Comparison of ENCODE assay signal across 9 cellular contexts in the genomic region with DNA sequence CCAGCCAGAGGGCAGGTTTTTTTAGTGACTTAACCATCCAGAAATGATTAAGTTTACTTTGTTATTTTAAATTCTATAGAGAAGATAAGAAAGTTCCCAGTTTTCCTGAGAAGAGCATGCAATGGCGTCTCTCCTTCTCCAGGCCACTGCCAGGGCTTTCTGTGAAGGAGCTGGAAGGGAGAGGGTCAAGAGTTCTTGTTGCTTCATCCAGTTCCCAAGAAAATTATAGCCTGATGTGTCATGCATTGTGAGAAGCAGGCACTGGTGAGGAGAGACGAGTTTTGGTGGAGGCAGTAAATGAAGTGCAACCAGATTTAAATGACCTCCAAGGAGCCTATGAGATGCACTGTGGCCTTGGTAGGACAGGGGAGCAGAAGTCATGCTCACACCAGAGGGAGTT. TPM values are rescaled to one million over a fixed set of nuclear protein-coding genes. Genes with fewer than 3 reads are reported as not detected.
DNase-seq lines count a peak whose midpoint lies in the region; ATAC-seq, FAIRE-seq and TF ChIP-seq lines count a peak whose summit lies in the region.
"Had no signal": no experiment of that assay in that cellular context is flagged by ENCODE, and none has a peak within 500 bp of the region (broad histone marks: within the 10 kb centered on the region; RNA-seq: fewer than 3 reads in every experiment).

No MANE protein-coding gene starts in this region.

- ATAC-seq in GM18873 (IDR thresholded peaks at IDR 0.05; ENCODE audit: low FRiP score, unreplicated experiment) (peak; percentile 20), GM12878 (peak; percentile 16; the same call in 2 of the 3 replicates), memory B cell (ENCODE audit: low read depth) (no peak)
- no peak for ATAC-seq in activated CD4-positive, CD25-positive, alpha-beta regulatory T cell treated with anti-CD3 and anti-CD28 coated beads, Interleukin-2, amount 50 U/mL, for 24 hours

- RAD21 ChIA-PET in GM12878 (lab: Charles Lee; ENCODE audit: unreplicated experiment): no interaction called here

- TF ChIP-seq RAD21 in GM12878 (IDR thresholded peaks at IDR 0.05; ENCODE audit: insufficient read depth, low read depth, low read length): no peak

- CTCF ChIA-PET in GM12878 (lab: Yijun Ruan, JAX): interaction anchor here (1.3 to 8.8 kb wide), 4 partner anchors 15 to 308 kb away, joined by 4 to 167 read pairs (median 18); no protein-coding TSS in a partner anchor

- DNase-seq in AG08396 (ENCODE audit: low spot score) (peak; percentile 49), GM12878 (ENCODE audit: low read depth, low spot score) (no peak), memory B cell (ENCODE audit: low spot score in 2 of 2) (no peak), erythroblast (lab: John Stamatoyannopoulos, UW) (no peak), ureter (ENCODE audit: low spot score) (no peak), RPMI8226 (no peak)
- DNase-seq: cortex of kidney had no signal

- POLR2A ChIA-PET in GM12878 (lab: Charles Lee): no interaction called here

- H2AFZ ChIP-seq in GM12878 (ENCODE audit: control insufficient read depth, low read depth, low read length): no peak overlapping the region

- TF ChIP-seq POLR2A in GM12878 (IDR thresholded peaks at IDR 0.05; ENCODE audit: low read depth, low read length) (no peak), erythroblast (IDR thresholded peaks at IDR 0.05; ENCODE audit: low read length) (no peak)

- no peak for TF ChIP-seq EP300 in GM12878 (IDR thresholded peaks at IDR 0.05; ENCODE audit: borderline replicate concordance in 1 of 2, control insufficient read depth in 1 of 2, low read depth in 2 of 2, low read length in 2 of 2)

- H3K9me3 ChIP-seq in GM12878 (replicated peaks; ENCODE audit: control insufficient read depth, insufficient read depth, low read length): peaks cover 3% of the 10 kb centered on the region

- no peak for TF ChIP-seq CTCF in GM12878 (IDR thresholded peaks at IDR 0.05 in 2 of 3, conservative IDR thresholded peaks at IDR 0.05 in 1 of 3; ENCODE audit: control insufficient read depth in 2 of 3, extremely low read depth in 1 of 3, insufficient read depth in 1 of 3, low read depth in 3 of 3, low read length in 3 of 3)

- peaks cover 28% of the 10 kb centered on the region for H3K4me1 ChIP-seq in GM12878 (ENCODE audit: control insufficient read depth, insufficient read depth, low read length)

- H3K9ac ChIP-seq in GM12878 (ENCODE audit: control insufficient read depth, insufficient read depth, low read length): no peak overlapping the region

- intact Hi-C loops in GM12878 (cut with micrococcal nuclease; ENCODE audit: unreplicated experiment): no loop called here

- no peak for FAIRE-seq in GM12878 (lab: Jason Lieb, UNC)

- no peaks in the 10 kb centered on the region for H3K36me3 ChIP-seq in GM12878 (ENCODE audit: control insufficient read depth in 2 of 2, insufficient read depth in 2 of 2, low read length in 1 of 2)

- H3K36me3 Mint-ChIP-seq in memory B cell: no peaks in the 10 kb centered on the region

- WGBS in GM12878 (ENCODE audit: insufficient coverage, insufficient replicate concordance, low lambda C conversion rate, missing lambda C conversion rate): 60% methylated on average over 2 of the region's 2 CpGs

- in situ Hi-C loops in GM12878 (cut with MboI): no loop called here

- H3K79me2 ChIP-seq in GM12878 (ENCODE audit: control insufficient read depth, insufficient read depth, low read length): no peaks in the 10 kb centered on the region

- peak overlapping the region; percentile 93 for H3K27ac Mint-ChIP-seq in memory B cell

- no TSS peak for BruUV-seq in GM12878 (replicated peaks; lab: Mats Ljungman, UMichigan)

- no peaks in the 10 kb centered on the region for H3K27me3 ChIP-seq in GM12878 (replicated peaks in 1 of 2; ENCODE audit: control insufficient read depth in 2 of 2, insufficient read depth in 2 of 2, low read length in 1 of 2)

- H3K27me3 Mint-ChIP-seq in memory B cell: no peaks in the 10 kb centered on the region

- no peaks in the 10 kb centered on the region for H3K9me3 Mint-ChIP-seq in memory B cell

- H3K4me3 Mint-ChIP-seq in memory B cell: peak overlapping the region; percentile 65

- H4K20me1 ChIP-seq in GM12878 (ENCODE audit: control insufficient read depth, insufficient read depth): no peaks in the 10 kb centered on the region

- SMC1A ChIA-PET in GM12878 (lab: Charles Lee; ENCODE audit: uncharacterized antibody, unreplicated experiment): interaction anchor here (0.6 to 4.5 kb wide), 5 partner anchors 8 to 177 kb away, joined by 3 to 20 read pairs (median 3); no protein-coding TSS in a partner anchor

- H3K4me1 Mint-ChIP-seq in memory B cell: peaks cover 69% of the 10 kb centered on the region

- H3K4me3 ChIP-seq in GM12878: no peak overlapping the region

- no peak overlapping the region for H3K4me2 ChIP-seq in GM12878 (ENCODE audit: control insufficient read depth, insufficient read depth)

- no peak overlapping the region for H3K27ac ChIP-seq in GM12878 (ENCODE audit: control insufficient read depth, insufficient read depth)

TF ChIP-seq in GM12878, 131 proteins besides CTCF, POLR2A, EP300 and RAD21 (continues in another document):
- no peak for TF ChIP-seq TAF1 (IDR thresholded peaks at IDR 0.05; ENCODE audit: borderline replicate concordance, low read depth, low read length)
- no peak for TF ChIP-seq PAX5 (IDR thresholded peaks at IDR 0.05; ENCODE audit: borderline replicate concordance, low read depth, low read length)
- no peak for TF ChIP-seq RB1 (IDR thresholded peaks at IDR 0.05; ENCODE audit: borderline replicate concordance)
- TF ChIP-seq TCF12 (IDR thresholded peaks at IDR 0.05; ENCODE audit: low read depth, low read length): no peak
- TF ChIP-seq, protein P1, sequence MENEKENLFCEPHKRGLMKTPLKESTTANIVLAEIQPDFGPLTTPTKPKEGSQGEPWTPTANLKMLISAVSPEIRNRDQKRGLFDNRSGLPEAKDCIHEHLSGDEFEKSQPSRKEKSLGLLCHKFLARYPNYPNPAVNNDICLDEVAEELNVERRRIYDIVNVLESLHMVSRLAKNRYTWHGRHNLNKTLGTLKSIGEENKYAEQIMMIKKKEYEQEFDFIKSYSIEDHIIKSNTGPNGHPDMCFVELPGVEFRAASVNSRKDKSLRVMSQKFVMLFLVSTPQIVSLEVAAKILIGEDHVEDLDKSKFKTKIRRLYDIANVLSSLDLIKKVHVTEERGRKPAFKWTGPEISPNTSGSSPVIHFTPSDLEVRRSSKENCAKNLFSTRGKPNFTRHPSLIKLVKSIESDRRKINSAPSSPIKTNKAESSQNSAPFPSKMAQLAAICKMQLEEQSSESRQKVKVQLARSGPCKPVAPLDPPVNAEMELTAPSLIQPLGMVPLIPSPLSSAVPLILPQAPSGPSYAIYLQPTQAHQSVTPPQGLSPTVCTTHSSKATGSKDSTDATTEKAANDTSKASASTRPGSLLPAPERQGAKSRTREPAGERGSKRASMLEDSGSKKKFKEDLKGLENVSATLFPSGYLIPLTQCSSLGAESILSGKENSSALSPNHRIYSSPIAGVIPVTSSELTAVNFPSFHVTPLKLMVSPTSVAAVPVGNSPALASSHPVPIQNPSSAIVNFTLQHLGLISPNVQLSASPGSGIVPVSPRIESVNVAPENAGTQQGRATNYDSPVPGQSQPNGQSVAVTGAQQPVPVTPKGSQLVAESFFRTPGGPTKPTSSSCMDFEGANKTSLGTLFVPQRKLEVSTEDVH (IDR thresholded peaks at IDR 0.05; ENCODE audit: low read depth, partially characterized antibody): no peak
- no peak for TF ChIP-seq TCF3 (IDR thresholded peaks at IDR 0.05; ENCODE audit: borderline replicate concordance, insufficient read depth, low read depth, low read length)

RNA-seq across cellular contexts. Expression of a gene that starts 14.2 kb away (rescaled TPM):
- 3.1 and 3.6 TPM in 2 replicates for total RNA-seq in GM12878 (2013; cell fraction: nucleolus; rRNA removed)
- total RNA-seq in GM12878 (2014; rRNA removed) (0.56 and 0.98 TPM in 2 replicates), GM12878 (2014; rRNA removed; fragmentation: Illumina TruSeq; extraction: Trizol) (0.69 and 0.89 TPM in 2 replicates), GM12878 (2021) (0.96 and 1.2 TPM in 2 replicates), ureter (41.7 TPM)
- polyA plus RNA-seq in GM12878 (2011; ENCODE audit: low read depth): 0.62 TPM
- polyA plus RNA-seq in GM12878 (2011; rRNA removed) (4.8 and 5.3 TPM in 2 replicates), GM12878 (2014; fragmentation: Illumina TruSeq; extraction: Trizol) (0.92 and 0.98 TPM in 2 replicates), GM12878 (2014; fragmentation: Nextera tagmentation; extraction: Ambion mirVana) (under 1 TPM; 0.37 to 0.68 TPM), GM12878 (2014; rRNA removed) (0.47 and 1.2 TPM in 2 replicates), GM12878 (2016; fragmentation: Nextera tagmentation; extraction: Ambion mirVana) (under 1 TPM; 0.68 to 0.87 TPM)
- polyA plus RNA-seq in GM12878 (2011; cell fraction: cytosol; rRNA removed): 4.2 and 5.4 TPM in 2 replicates
- polyA plus RNA-seq in GM12878 (2011; cell fraction: nucleus; rRNA removed): 3.6 and 4.2 TPM in 2 replicates
- 1.4 and 1.5 TPM in 2 replicates for polyA plus RNA-seq in GM12878 (2012)
- polyA minus RNA-seq in GM12878 (2011; rRNA and poly(A)+ RNA removed): 5.6 and 8.0 TPM in 2 replicates
- polyA minus RNA-seq in GM12878 (2011; cell fraction: cytosol; rRNA and poly(A)+ RNA removed): 2.0 and 5.4 TPM in 2 replicates
- polyA minus RNA-seq in GM12878 (2011; cell fraction: nucleus; rRNA and poly(A)+ RNA removed): 1.9 and 5.4 TPM in 2 replicates

Comparison
In these comparisons a context has a peak if more than half of its experiments do, and no peak if none do; other contexts are left out.
1. ATAC-seq: peak in GM18873 (single experiment) and GM12878 (single experiment); none in memory B cell (single experiment) and activated CD4-positive, CD25-positive, alpha-beta regulatory T cell treated with anti-CD3 and anti-CD28 coated beads, Interleukin-2, amount 50 U/mL, for 24 hours (0 of 2).